Comparison of ENCODE assay signal across 11 cellular contexts in the genomic region with DNA sequence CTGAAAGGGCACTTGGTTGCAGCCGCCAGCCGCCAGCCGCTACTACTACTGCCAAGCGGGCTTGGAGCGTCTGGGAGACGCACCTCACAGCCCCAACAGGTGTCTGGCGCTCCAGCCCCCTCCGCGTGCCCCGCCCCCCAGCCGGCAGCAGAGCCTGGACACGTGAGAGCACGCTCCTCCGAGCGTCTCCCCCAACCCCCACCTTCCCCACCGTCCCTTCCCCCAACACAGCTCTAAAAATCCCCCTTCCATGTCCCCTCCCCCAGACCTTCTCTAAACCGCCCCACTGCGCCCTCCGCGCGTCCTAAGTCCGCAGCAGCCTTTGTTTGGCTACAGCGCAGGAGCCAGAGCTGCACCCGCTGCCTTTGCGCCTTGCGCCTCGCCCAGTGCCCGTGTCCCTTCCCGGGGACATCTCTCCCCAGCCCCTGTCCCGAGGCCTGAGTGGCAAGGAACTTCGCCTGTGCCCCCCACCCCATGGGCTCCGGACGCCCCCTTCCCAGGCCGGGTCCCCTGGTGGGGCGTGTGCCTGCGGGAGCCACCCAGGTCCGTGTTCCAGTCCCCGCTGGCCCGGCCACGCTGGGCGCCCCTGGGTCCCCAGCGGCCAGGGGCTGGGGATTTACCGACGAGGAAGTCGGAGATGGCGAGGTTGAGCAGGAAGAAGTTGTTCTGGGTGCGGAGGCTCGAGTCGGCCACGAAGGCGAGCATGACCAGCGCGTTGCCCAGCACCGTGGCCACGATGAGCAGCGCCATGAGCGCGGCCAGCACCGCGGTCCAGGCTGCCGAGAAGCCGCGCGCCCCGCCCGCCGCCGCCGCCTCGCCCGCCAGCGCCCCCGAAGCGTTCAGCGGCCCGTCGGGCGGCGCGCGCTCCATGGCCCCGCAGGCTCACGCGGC. TPM values are rescaled to one million over a fixed set of nuclear protein-coding genes. Genes with fewer than 3 reads are reported as not detected.
DNase-seq lines count a peak whose midpoint lies in the region; TF ChIP-seq lines count a peak whose summit lies in the region.
"Had no signal": no experiment of that assay in that cellular context is flagged by ENCODE, and none has a peak within 500 bp of the region (broad histone marks: within the 10 kb centered on the region; RNA-seq: fewer than 3 reads in every experiment).

No MANE protein-coding gene starts in this region.

- no peak for TF ChIP-seq POLR2A in sigmoid colon (IDR thresholded peaks at IDR 0.05)

- WGBS in ectodermal cell, 2 experiments, result 1% methylated on average over 84 of the region's 84 CpGs
- WGBS in sigmoid colon, 2 donors, result 2% methylated on average over 84 of the region's 84 CpGs

- TF ChIP-seq CTCF in sigmoid colon (IDR thresholded peaks at IDR 0.05) (no peak), colonic mucosa (IDR thresholded peaks at IDR 0.05) (no peak)

- H3K4me3 ChIP-seq in ectodermal cell (ENCODE audit: insufficient read depth, low read depth, low read length) (peak overlapping the region; percentile 32), sigmoid colon (peak overlapping the region in 3 of 4 donors; percentile 31 to 47 (median 43)), colonic mucosa (no peak overlapping the region)
- H3K4me3 ChIP-seq: SJSA1 had no signal

- H3K9me3 ChIP-seq in ectodermal cell (ENCODE audit: control insufficient read depth, low read length) (no peaks in the 10 kb centered on the region), sigmoid colon (no peaks in the 10 kb centered on the region), colonic mucosa (no peaks in the 10 kb centered on the region)
- H3K9me3 ChIP-seq: SJSA1 had no signal

- no peak overlapping the region for H3K27ac ChIP-seq in ectodermal cell (ENCODE audit: insufficient read depth, low read depth, low read length, poor library complexity, severe bottlenecking)
- no peak overlapping the region for H3K27ac ChIP-seq in sigmoid colon
- no peak overlapping the region for H3K27ac ChIP-seq in colonic mucosa
- H3K27ac ChIP-seq: SJSA1 had no signal

- no peak overlapping the region for H3K9ac ChIP-seq in colonic mucosa (ENCODE audit: low read depth in 2 of 2, low read length in 2 of 2)

- no peaks in the 10 kb centered on the region for H3K36me3 ChIP-seq in ectodermal cell (ENCODE audit: control insufficient read depth, insufficient read depth, low read length)
- H3K36me3 ChIP-seq in sigmoid colon, result no peaks in the 10 kb centered on the region
- H3K36me3 ChIP-seq in colonic mucosa, result no peaks in the 10 kb centered on the region
- H3K36me3 ChIP-seq: SJSA1 had no signal

- H3K27me3 ChIP-seq in ectodermal cell (ENCODE audit: control insufficient read depth, insufficient read depth, low read length, poor library complexity, severe bottlenecking) (peaks cover 96% of the 10 kb centered on the region), sigmoid colon (peaks cover 58 to 95% (median 86%) of the 10 kb centered on the region in 3 donors), colonic mucosa (peaks cover 61% of the 10 kb centered on the region)

- no peak for TF ChIP-seq EP300 in sigmoid colon (IDR thresholded peaks at IDR 0.05)

- intact Hi-C loops in sigmoid colon (cut with DNase I), result no loop called here
- intact Hi-C loops in colonic mucosa (cut with DNase I), result no loop called here

- DNase-seq in NCI-H187 (lab: John Stamatoyannopoulos, UW) (peak; percentile 56), NCI-H187 treated with DMSO at 0.1 percent for 48 hours (lab: John Stamatoyannopoulos, UW) (no peak), NCI-H2171 treated with DMSO at 0.1 percent for 48 hours (lab: John Stamatoyannopoulos, UW) (peak; percentile 61), sigmoid colon (no peak), colonic mucosa (no peak), GM19240 (ENCODE audit: insufficient read length, low spot score) (no peak), activated gamma-delta T cell treated with Interleukin-2 at 50 U/mL for 16 hours (no peak)

- H3K4me1 ChIP-seq in ectodermal cell (ENCODE audit: control insufficient read depth, insufficient read depth, low read length) (peaks cover 24% of the 10 kb centered on the region), sigmoid colon (peaks cover 0 to 19% (median 18%) of the 10 kb centered on the region in 4 donors), colonic mucosa (no peaks in the 10 kb centered on the region)

RNA-seq across cellular contexts. Expression of a gene that starts 0.7 kb away (rescaled TPM):
- polyA plus RNA-seq in ectodermal cell (2013, experiment 1 of 4), result 3.1 TPM
- 3.9 TPM for polyA plus RNA-seq in ectodermal cell (2013, experiment 2 of 4)
- polyA plus RNA-seq in ectodermal cell (2013, experiment 3 of 4), result 2.7 TPM
- 2.6 TPM for polyA plus RNA-seq in ectodermal cell (2013, experiment 4 of 4)
- total RNA-seq in sigmoid colon, result not detected
- not detected for polyA plus RNA-seq in sigmoid colon
- total RNA-seq in colonic mucosa, result not detected
- total RNA-seq: lung microvascular endothelial cell, SJSA1 had no signal
- polyA plus RNA-seq: AG04450 had no signal

RNA-seq across cellular contexts. Expression of a gene that starts 19.0 kb away (rescaled TPM):
- polyA plus RNA-seq in ectodermal cell (2013, experiment 1 of 4), result 35.5 TPM
- polyA plus RNA-seq in ectodermal cell (2013, experiment 2 of 4), result 35.5 TPM
- polyA plus RNA-seq in ectodermal cell (2013, experiment 3 of 4), result 24.2 TPM
- 26.1 TPM for polyA plus RNA-seq in ectodermal cell (2013, experiment 4 of 4)
- total RNA-seq in sigmoid colon (10 to 100 TPM; 31.6 to 36.8 (median 32.6) TPM), colonic mucosa (100 to 1,000 TPM in 1 of 2 donors, 10 to 100 TPM in 1; 77.3 to 102 TPM)
- polyA plus RNA-seq in sigmoid colon, result 10 to 100 TPM; 27.0 to 36.3 (median 28.0) TPM

RNA-seq across cellular contexts. Expression of a gene that starts 36.5 kb away (rescaled TPM):
- polyA plus RNA-seq in ectodermal cell (2013, experiment 1 of 4), result 27.0 TPM
- 33.0 TPM for polyA plus RNA-seq in ectodermal cell (2013, experiment 2 of 4)
- 29.8 TPM for polyA plus RNA-seq in ectodermal cell (2013, experiment 3 of 4)
- polyA plus RNA-seq in ectodermal cell (2013, experiment 4 of 4), result 28.0 TPM
- total RNA-seq in sigmoid colon (10 to 100 TPM; 13.3 to 28.1 (median 21.2) TPM), colonic mucosa (10 to 100 TPM; 30.4 to 46.7 TPM)
- 10 to 100 TPM; 21.0 to 32.3 (median 24.7) TPM for polyA plus RNA-seq in sigmoid colon

Comparison
In these comparisons a context has a peak if more than half of its experiments do, and no peak if none do; other contexts are left out.
1. DNase-seq: peak in NCI-H187 (2 of 2) and NCI-H2171 treated with DMSO at 0.1 percent for 48 hours (single experiment); none in NCI-H187 treated with DMSO at 0.1 percent for 48 hours (single experiment), sigmoid colon (single experiment), colonic mucosa (single experiment), GM19240 (single experiment) and activated gamma-delta T cell treated with Interleukin-2 at 50 U/mL for 16 hours (single experiment).